ENCODE assay signal across 9 cellular contexts in genomic region chr6:144585217-144585814, GRCh38.
DNase-seq lines count a peak whose midpoint lies in the region; ATAC-seq and TF ChIP-seq lines count a peak whose summit lies in the region.
"Had no signal": no experiment of that assay in that cellular context is flagged by ENCODE, and none has a peak within 500 bp of the region (broad histone marks: within the 10 kb centered on the region; RNA-seq: fewer than 3 reads in every experiment).

No MANE protein-coding gene starts in this region.

- DNase-seq in DMS153 (lab: John Stamatoyannopoulos, UW) (peak; percentile 59), Panc1 (ENCODE audit: low read depth, low spot score) (peak; percentile 30), endothelial cell (ENCODE audit: low spot score) (peak; percentile 19), cortex of kidney (lab: John Stamatoyannopoulos, UW) (no peak), HuH-7.5 (ENCODE audit: low spot score) (no peak)
- DNase-seq in Jurkat, Clone E6-1 (ENCODE audit: low read depth, low spot score), result peak; percentile 41

- H3K9me3 Mint-ChIP-seq in endothelial cell (ENCODE audit: unreplicated experiment), result no peaks in the 10 kb centered on the region

- H3K36me3 Mint-ChIP-seq in endothelial cell (ENCODE audit: low read depth, unreplicated experiment), result no peaks in the 10 kb centered on the region

- no peak overlapping the region for H3K4me3 ChIP-seq in Jurkat, Clone E6-1 (ENCODE audit: low read length)
- H3K4me3 ChIP-seq in Panc1 (ENCODE audit: low read depth in 2 of 2, low read length in 2 of 2) (no peak overlapping the region), neuron (ENCODE audit: low read length) (peak overlapping the region; percentile 9)
- H3K4me3 ChIP-seq: skin epidermis had no signal

- CTCF ChIA-PET in Panc1 (lab: Charles Lee), result no interaction called here

- H3K36me3 ChIP-seq in Panc1 (ENCODE audit: control insufficient read depth, insufficient read depth, low read length) (no peaks in the 10 kb centered on the region; the same call in 1 of the 2 replicates), neuron (ENCODE audit: insufficient read depth, low read length) (no peaks in the 10 kb centered on the region)

- H3K27ac ChIP-seq in Panc1 (ENCODE audit: low read length), result no peak overlapping the region
- H3K27ac ChIP-seq: skin epidermis had no signal

- intact Hi-C loops in Panc1 (cut with micrococcal nuclease; ENCODE audit: unreplicated experiment), result loop anchor here (5.0 to 10.0 kb wide), 4 partner anchors 347 to 1119 kb away; no protein-coding TSS in a partner anchor

- POLR2A ChIA-PET in Panc1 (lab: Charles Lee), result no interaction called here

- in situ Hi-C loops in Panc1 (cut with HindIII; ENCODE audit: low pct_unique_long_range_greater_than_20kb, low sequenced_read_pairs), result no loop called here

- no peak for ATAC-seq in Panc1
- ATAC-seq in HG02588 (IDR thresholded peaks at IDR 0.05; ENCODE audit: unreplicated experiment), result no peak

- H3K9me3 ChIP-seq in Panc1 (ENCODE audit: control insufficient read depth, insufficient read depth, low read depth, low read length) (no peaks in the 10 kb centered on the region), neuron (ENCODE audit: low read length) (no peaks in the 10 kb centered on the region)

- H3K4me3 Mint-ChIP-seq in endothelial cell (ENCODE audit: unreplicated experiment), result no peak overlapping the region

- no peaks in the 10 kb centered on the region for H3K4me1 ChIP-seq in Panc1 (ENCODE audit: control insufficient read depth, insufficient read depth, low read length)
- H3K4me1 ChIP-seq in neuron (ENCODE audit: insufficient read depth, low read length), result peaks cover 25% of the 10 kb centered on the region

- no peaks in the 10 kb centered on the region for H3K27me3 ChIP-seq in Panc1 (ENCODE audit: control insufficient read depth, insufficient read depth, low read length)
- no peaks in the 10 kb centered on the region for H3K27me3 ChIP-seq in neuron (ENCODE audit: insufficient read depth, low read length)

- peaks cover 11% of the 10 kb centered on the region for H3K4me1 Mint-ChIP-seq in endothelial cell (ENCODE audit: unreplicated experiment)

- no peak overlapping the region for H2AFZ ChIP-seq in neuron (ENCODE audit: low read depth, low read length)

- peak; percentile 73; the same call in 1 of the 2 replicates for TF ChIP-seq CTCF in Panc1 (IDR thresholded peaks at IDR 0.05)
- TF ChIP-seq CTCF in endothelial cell (IDR thresholded peaks at IDR 0.05; ENCODE audit: unreplicated experiment), result peak; percentile 66

- no peak overlapping the region for H3K27ac Mint-ChIP-seq in endothelial cell (ENCODE audit: unreplicated experiment)

- BruUV-seq in Panc1 (replicated peaks; lab: Mats Ljungman, UMichigan), result no TSS peak

- peaks cover 1% of the 10 kb centered on the region for H3K27me3 Mint-ChIP-seq in endothelial cell (ENCODE audit: unreplicated experiment)

Comparison
In these comparisons a context has a peak if more than half of its experiments do, and no peak if none do; other contexts are left out.
1. DNase-seq: peak in DMS153 (single experiment), Jurkat, Clone E6-1 (single experiment), Panc1 (single experiment) and endothelial cell (single experiment); none in cortex of kidney (single experiment) and HuH-7.5 (single experiment).